19 cellular contexts compared by ENCODE assay signal in genomic region chr1:31441073-31441472, GRCh38. TPM values are rescaled to one million over a fixed set of nuclear protein-coding genes. Genes with fewer than 3 reads are reported as not detected.
A peak's percentile ranks its signal among the peaks of the same experiment; 100 is the strongest.
DNase-seq lines count a peak whose midpoint lies in the region; ATAC-seq and TF ChIP-seq lines count a peak whose summit lies in the region.
"Had no signal": no experiment of that assay in that cellular context is flagged by ENCODE, and none has a peak within 500 bp of the region (broad histone marks: within the 10 kb centered on the region; RNA-seq: fewer than 3 reads in every experiment).

No MANE protein-coding gene starts in this region.

- H3K9me2 ChIP-seq in Karpas-422 (replicated peaks; ENCODE audit: insufficient read depth, low read length), result no peaks in the 10 kb centered on the region

- ATAC-seq in upper lobe of right lung, result no peak
- ATAC-seq: Right ventricle myocardium inferior had no signal

- TF ChIP-seq CTCF in upper lobe of right lung (IDR thresholded peaks at IDR 0.05), result no peak
- TF ChIP-seq CTCF in adrenal gland (IDR thresholded peaks at IDR 0.05), result no peak

- no peak overlapping the region for H2AFZ ChIP-seq in Karpas-422 (ENCODE audit: low read length)
- H2AFZ ChIP-seq: GM23248 had no signal

- 58 to 93% (median 72%) methylated on average over 3 of the region's 3 CpGs for WGBS in adrenal gland, 4 donors

- H3K27me3 ChIP-seq in Karpas-422 (ENCODE audit: low read length) (0 out of 2 replicates have a peak, but pooled peaks cover 3% of the 10 kb centered on the region), upper lobe of right lung (no peaks in the 10 kb centered on the region), adrenal gland (no peaks in the 10 kb centered on the region)

- H3K4me3 ChIP-seq in Karpas-422 (ENCODE audit: low read length) (no peak overlapping the region), upper lobe of right lung (no peak overlapping the region), adrenal gland (no peak overlapping the region)
- H3K4me3 ChIP-seq: GM23248, SK-N-MC had no signal

- H3K36me3 ChIP-seq in Karpas-422 (ENCODE audit: insufficient read depth, low read length) (no peaks in the 10 kb centered on the region), upper lobe of right lung (no peaks in the 10 kb centered on the region), adrenal gland (replicated peaks in 1 of 2) (no peaks in the 10 kb centered on the region)

- no peak overlapping the region for H3K27ac ChIP-seq in Karpas-422 (ENCODE audit: low read length)
- H3K27ac ChIP-seq in upper lobe of right lung, result no peak overlapping the region
- H3K27ac ChIP-seq in adrenal gland, result no peak overlapping the region
- H3K27ac ChIP-seq: GM23248, SK-N-MC had no signal

- no peaks in the 10 kb centered on the region for H4K20me1 ChIP-seq in Karpas-422 (ENCODE audit: insufficient read depth, low read depth, low read length)

- peak overlapping the region; percentile 1 for H3K4me2 ChIP-seq in Karpas-422 (ENCODE audit: low read depth, low read length, poor library complexity, severe bottlenecking)

- TF ChIP-seq POLR2A in adrenal gland (IDR thresholded peaks at IDR 0.05), result no peak

- DNase-seq in SHP77 (lab: John Stamatoyannopoulos, UW) (peak; percentile 44 to 76), SHP77 treated with DMSO at 0.1 percent for 48 hours (lab: John Stamatoyannopoulos, UW) (no peak), Karpas-422 (no peak), NCI-H69 (lab: John Stamatoyannopoulos, UW) (peak; percentile 63), upper lobe of right lung (peak; percentile 2), globus pallidus (ENCODE audit: low spot score) (no peak), adrenal gland (no peak)
- DNase-seq: ACHN; C1 segment of cervical spinal cord; CD8-positive, alpha-beta memory T cell; EL; GM23248; HCEC 1CT; MV-4-11; NCI-H187 treated with DMSO at 0.1 percent for 48 hours; NCI-H446 treated with DMSO at 0.1 percent for 48 hours; NK-92 treated with Interleukin-12 subunit alpha and Interleukin-12 subunit beta, amount 100 ng/mL, for 24 hours had no signal

- H3K9ac ChIP-seq in Karpas-422 (ENCODE audit: low read length), result no peak overlapping the region
- H3K9ac ChIP-seq: GM23248 had no signal

- intact Hi-C loops in upper lobe of right lung (cut with DNase I), result no loop called here
- intact Hi-C loops in adrenal gland (cut with DNase I), result no loop called here

- H3K79me2 ChIP-seq in Karpas-422 (ENCODE audit: low read length), result no peaks in the 10 kb centered on the region

- peaks cover 29% of the 10 kb centered on the region for H3K4me1 ChIP-seq in Karpas-422 (ENCODE audit: low read length)
- no peaks in the 10 kb centered on the region for H3K4me1 ChIP-seq in upper lobe of right lung
- no peaks in the 10 kb centered on the region for H3K4me1 ChIP-seq in adrenal gland (replicated peaks in 1 of 2)

- peaks cover 4% of the 10 kb centered on the region; the same call in 1 of the 2 replicates for H3K9me3 ChIP-seq in Karpas-422 (ENCODE audit: low read length)
- no peaks in the 10 kb centered on the region for H3K9me3 ChIP-seq in upper lobe of right lung
- H3K9me3 ChIP-seq in adrenal gland (replicated peaks in 1 of 3), result no peaks in the 10 kb centered on the region

RNA-seq across cellular contexts. Expression of gene SERINC2, which starts 28.1 kb away (rescaled TPM):
- 2.7 and 3.2 TPM in 2 replicates for total RNA-seq in Karpas-422 (2014; rRNA removed; shearing (Covaris generic); ENCODE audit: low replicate concordance)
- total RNA-seq in upper lobe of right lung (40.6 TPM), adrenal gland (10 to 100 TPM; 12.5 to 35.8 (median 20.6) TPM)
- 10 to 100 TPM in 2 of 3 donors, 1 to 10 TPM in 1; 8.3 to 34.0 (median 19.7) TPM for polyA plus RNA-seq in adrenal gland
- polyA plus RNA-seq: CD8-positive, alpha-beta memory T cell had no signal

Comparison
In these comparisons a context has a peak if more than half of its experiments do, and no peak if none do; other contexts are left out.
1. DNase-seq: peak in SHP77 (2 of 2), NCI-H69 (single experiment) and upper lobe of right lung (single experiment); none in SHP77 treated with DMSO at 0.1 percent for 48 hours (single experiment), Karpas-422 (single experiment), globus pallidus (single experiment) and adrenal gland (0 of 7).